ENCODE assay signal across 1 cellular context in the genomic region with DNA sequence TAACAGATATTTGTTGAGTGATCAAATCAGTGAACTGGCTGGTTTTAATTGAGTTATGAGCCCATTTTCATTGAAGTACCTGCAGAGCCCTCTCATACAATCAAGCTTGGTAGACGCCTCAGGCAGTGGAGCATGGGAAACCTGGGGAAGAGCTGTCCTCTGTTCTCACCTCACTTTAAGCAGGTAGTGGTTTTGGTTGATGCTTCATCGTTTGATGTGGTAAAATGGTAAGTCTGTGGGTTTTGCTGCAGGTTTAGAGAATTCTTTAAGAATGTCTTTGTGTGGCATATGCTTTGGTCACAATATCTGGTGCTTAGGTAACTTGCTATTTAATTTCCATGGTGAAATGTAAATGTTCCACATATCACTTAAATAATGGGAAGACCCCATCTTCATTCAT.
A peak's percentile ranks its signal among the peaks of the same experiment; 100 is the strongest.
TF ChIP-seq lines count a peak whose summit lies in the region.

No MANE protein-coding gene starts in this region.

TF ChIP-seq in GM12878, 131 proteins besides CTCF, POLR2A, EP300 and RAD21 (continued from another document):
- TF ChIP-seq, protein P1, sequence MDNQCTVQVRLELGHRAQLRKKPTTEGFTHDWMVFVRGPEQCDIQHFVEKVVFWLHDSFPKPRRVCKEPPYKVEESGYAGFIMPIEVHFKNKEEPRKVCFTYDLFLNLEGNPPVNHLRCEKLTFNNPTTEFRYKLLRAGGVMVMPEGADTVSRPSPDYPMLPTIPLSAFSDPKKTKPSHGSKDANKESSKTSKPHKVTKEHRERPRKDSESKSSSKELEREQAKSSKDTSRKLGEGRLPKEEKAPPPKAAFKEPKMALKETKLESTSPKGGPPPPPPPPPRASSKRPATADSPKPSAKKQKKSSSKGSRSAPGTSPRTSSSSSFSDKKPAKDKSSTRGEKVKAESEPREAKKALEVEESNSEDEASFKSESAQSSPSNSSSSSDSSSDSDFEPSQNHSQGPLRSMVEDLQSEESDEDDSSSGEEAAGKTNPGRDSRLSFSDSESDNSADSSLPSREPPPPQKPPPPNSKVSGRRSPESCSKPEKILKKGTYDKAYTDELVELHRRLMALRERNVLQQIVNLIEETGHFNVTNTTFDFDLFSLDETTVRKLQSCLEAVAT (IDR thresholded peaks at IDR 0.05), result peak; percentile 98
- TF ChIP-seq ZNF622 (IDR thresholded peaks at IDR 0.05), result 0 out of 2 replicates have a peak, but pooled peaks have one; percentile 39
- TF ChIP-seq CBX5 (IDR thresholded peaks at IDR 0.05; ENCODE audit: low read depth), result no peak
- peak; percentile 38 for TF ChIP-seq MEF2B (IDR thresholded peaks at IDR 0.05; ENCODE audit: partially characterized antibody, poor library complexity, severe bottlenecking)
- peak; percentile 91 for TF ChIP-seq IKZF2 (IDR thresholded peaks at IDR 0.05)
- TF ChIP-seq CHD4 (IDR thresholded peaks at IDR 0.05), result no peak
- peak; percentile 99 for TF ChIP-seq TCF7 (IDR thresholded peaks at IDR 0.05; ENCODE audit: borderline replicate concordance)
- peak in 1 of 2 experiments; percentile 62; a peak in 1 of 4 replicates for TF ChIP-seq BHLHE40 (IDR thresholded peaks at IDR 0.05; ENCODE audit: borderline replicate concordance in 1 of 2, low read depth in 2 of 2, low read length in 1 of 2)
- TF ChIP-seq MYC (IDR thresholded peaks at IDR 0.05; ENCODE audit: insufficient read depth, insufficient read length, insufficient replicate concordance, low read length, severe bottlenecking), result no peak
- TF ChIP-seq ZNF24 (IDR thresholded peaks at IDR 0.05), result no peak
- TF ChIP-seq HDAC2 (IDR thresholded peaks at IDR 0.05), result no peak
- peak; percentile 97 for TF ChIP-seq CBFB (IDR thresholded peaks at IDR 0.05; ENCODE audit: low read depth)
- TF ChIP-seq CREB1 (IDR thresholded peaks at IDR 0.05; ENCODE audit: low read depth), result peak; percentile 46; the same call in 1 of the 2 replicates
- peak in 1 of 2 experiments; percentile 30; a peak in 1 of 4 replicates for TF ChIP-seq ETV6 (conservative IDR thresholded peaks at IDR 0.05 in 1 of 2, IDR thresholded peaks at IDR 0.05 in 1 of 2; ENCODE audit: borderline replicate concordance in 1 of 2, low read depth in 1 of 2)
- TF ChIP-seq, protein P2, sequence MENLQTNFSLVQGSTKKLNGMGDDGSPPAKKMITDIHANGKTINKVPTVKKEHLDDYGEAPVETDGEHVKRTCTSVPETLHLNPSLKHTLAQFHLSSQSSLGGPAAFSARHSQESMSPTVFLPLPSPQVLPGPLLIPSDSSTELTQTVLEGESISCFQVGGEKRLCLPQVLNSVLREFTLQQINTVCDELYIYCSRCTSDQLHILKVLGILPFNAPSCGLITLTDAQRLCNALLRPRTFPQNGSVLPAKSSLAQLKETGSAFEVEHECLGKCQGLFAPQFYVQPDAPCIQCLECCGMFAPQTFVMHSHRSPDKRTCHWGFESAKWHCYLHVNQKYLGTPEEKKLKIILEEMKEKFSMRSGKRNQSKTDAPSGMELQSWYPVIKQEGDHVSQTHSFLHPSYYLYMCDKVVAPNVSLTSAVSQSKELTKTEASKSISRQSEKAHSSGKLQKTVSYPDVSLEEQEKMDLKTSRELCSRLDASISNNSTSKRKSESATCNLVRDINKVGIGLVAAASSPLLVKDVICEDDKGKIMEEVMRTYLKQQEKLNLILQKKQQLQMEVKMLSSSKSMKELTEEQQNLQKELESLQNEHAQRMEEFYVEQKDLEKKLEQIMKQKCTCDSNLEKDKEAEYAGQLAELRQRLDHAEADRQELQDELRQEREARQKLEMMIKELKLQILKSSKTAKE (IDR thresholded peaks at IDR 0.05; ENCODE audit: low read depth, poor library complexity, severe bottlenecking), result peak; percentile 84
- TF ChIP-seq IKZF1 (conservative IDR thresholded peaks at IDR 0.05), result peak; percentile 75
- TF ChIP-seq CREM (IDR thresholded peaks at IDR 0.05; ENCODE audit: low read depth), result peak; percentile 55
- TF ChIP-seq GATAD2B (conservative IDR thresholded peaks at IDR 0.05; ENCODE audit: low read depth), result peak; percentile 56; the same call in 1 of the 2 replicates
- peak; percentile 52; the same call in 1 of the 2 replicates for TF ChIP-seq NFIC (IDR thresholded peaks at IDR 0.05; ENCODE audit: low read depth, low read length)
- TF ChIP-seq, protein P3, sequence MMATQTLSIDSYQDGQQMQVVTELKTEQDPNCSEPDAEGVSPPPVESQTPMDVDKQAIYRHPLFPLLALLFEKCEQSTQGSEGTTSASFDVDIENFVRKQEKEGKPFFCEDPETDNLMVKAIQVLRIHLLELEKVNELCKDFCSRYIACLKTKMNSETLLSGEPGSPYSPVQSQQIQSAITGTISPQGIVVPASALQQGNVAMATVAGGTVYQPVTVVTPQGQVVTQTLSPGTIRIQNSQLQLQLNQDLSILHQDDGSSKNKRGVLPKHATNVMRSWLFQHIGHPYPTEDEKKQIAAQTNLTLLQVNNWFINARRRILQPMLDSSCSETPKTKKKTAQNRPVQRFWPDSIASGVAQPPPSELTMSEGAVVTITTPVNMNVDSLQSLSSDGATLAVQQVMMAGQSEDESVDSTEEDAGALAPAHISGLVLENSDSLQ (IDR thresholded peaks at IDR 0.05), result no peak
- TF ChIP-seq TBL1XR1 (IDR thresholded peaks at IDR 0.05; ENCODE audit: low read depth, low read length), result 0 out of 2 replicates have a peak, but pooled peaks have one; percentile 29
- TF ChIP-seq MTA3 (IDR thresholded peaks at IDR 0.05; ENCODE audit: borderline replicate concordance, low read length), result 0 out of 2 replicates have a peak, but pooled peaks have one; percentile 36
- TF ChIP-seq, protein P4, sequence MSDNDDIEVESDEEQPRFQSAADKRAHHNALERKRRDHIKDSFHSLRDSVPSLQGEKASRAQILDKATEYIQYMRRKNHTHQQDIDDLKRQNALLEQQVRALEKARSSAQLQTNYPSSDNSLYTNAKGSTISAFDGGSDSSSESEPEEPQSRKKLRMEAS (IDR thresholded peaks at IDR 0.05; ENCODE audit: low read depth, low read length), result no peak
- TF ChIP-seq BCL3 (IDR thresholded peaks at IDR 0.05; ENCODE audit: borderline replicate concordance, insufficient read depth, low read depth, low read length, poor library complexity, severe bottlenecking), result peak; percentile 41
- TF ChIP-seq BACH1 (IDR thresholded peaks at IDR 0.05; ENCODE audit: borderline replicate concordance), result 0 out of 2 replicates have a peak, but pooled peaks have one; percentile 14
- TF ChIP-seq RELB (IDR thresholded peaks at IDR 0.05; ENCODE audit: low read depth), result peak; percentile 77
- TF ChIP-seq RUNX3 (IDR thresholded peaks at IDR 0.05; ENCODE audit: low read length), result peak; percentile 100
- TF ChIP-seq IRF5 (IDR thresholded peaks at IDR 0.05; ENCODE audit: borderline replicate concordance), result peak; percentile 39; the same call in 1 of the 2 replicates
- TF ChIP-seq EED (IDR thresholded peaks at IDR 0.05; ENCODE audit: low read depth), result peak; percentile 83
- TF ChIP-seq PAX5 (IDR thresholded peaks at IDR 0.05; ENCODE audit: borderline replicate concordance, low read depth, low read length), result peak; percentile 72; the same call in 1 of the 2 replicates
- TF ChIP-seq ATF7 (IDR thresholded peaks at IDR 0.05; ENCODE audit: low read depth), result peak; percentile 43; the same call in 1 of the 2 replicates
- TF ChIP-seq SMAD5 (IDR thresholded peaks at IDR 0.05; ENCODE audit: low read depth), result no peak
- peak; percentile 60 for TF ChIP-seq DPF2 (IDR thresholded peaks at IDR 0.05)
- peak; percentile 89 for TF ChIP-seq MTA2 (IDR thresholded peaks at IDR 0.05; ENCODE audit: low read depth)
- TF ChIP-seq ZNF274 (IDR thresholded peaks at IDR 0.05; ENCODE audit: insufficient read depth, insufficient read length), result no peak
- no peak for TF ChIP-seq HDGF (IDR thresholded peaks at IDR 0.05)
- TF ChIP-seq FOXM1 (IDR thresholded peaks at IDR 0.05; ENCODE audit: low read depth, low read length), result peak; percentile 63; the same call in 1 of the 2 replicates
